ENCODE assay signal across 18 cellular contexts in the genomic region with DNA sequence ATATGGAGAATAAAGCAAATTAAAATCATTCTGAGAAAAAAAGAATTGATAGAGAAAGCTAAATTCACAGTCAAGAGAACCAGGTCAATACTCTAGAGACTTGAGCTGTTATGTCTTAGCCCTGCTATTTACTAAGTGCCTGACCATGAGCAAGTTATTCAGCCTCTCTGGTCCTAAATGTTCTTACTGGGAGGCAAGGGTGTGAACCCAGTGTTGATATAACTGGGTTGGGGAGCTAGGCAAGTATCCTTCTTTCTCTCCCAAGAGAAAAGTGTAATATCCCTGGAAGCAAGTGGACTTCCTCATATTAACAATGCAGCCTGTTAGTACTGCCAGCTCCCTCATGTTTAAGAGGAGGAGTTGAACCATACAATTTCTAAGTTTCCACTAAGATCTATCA.
A peak's percentile ranks its signal among the peaks of the same experiment; 100 is the strongest.
DNase-seq lines count a peak whose midpoint lies in the region; ATAC-seq and TF ChIP-seq lines count a peak whose summit lies in the region.
"Had no signal": no experiment of that assay in that cellular context is flagged by ENCODE, and none has a peak within 500 bp of the region (broad histone marks: within the 10 kb centered on the region; RNA-seq: fewer than 3 reads in every experiment).

No MANE protein-coding gene starts in this region.

- H3K27me3 ChIP-seq in Caco-2 (replicated peaks; ENCODE audit: control insufficient read depth, insufficient read depth, low read length): no peaks in the 10 kb centered on the region
- H3K27me3 ChIP-seq: BLaER1 treated with 17β-estradiol and CSF1 and Interleukin-3, amounts not matched to agents 10 nM and 100 nM had no signal

- POLR2A ChIA-PET in Caco-2 (lab: Charles Lee): no interaction called here

- H3K9me3 ChIP-seq in Caco-2: peaks cover 15% of the 10 kb centered on the region

- TF ChIP-seq CTCF in Caco-2 (IDR thresholded peaks at IDR 0.05; ENCODE audit: insufficient read depth in 1 of 2, low read depth in 1 of 2, low read length in 1 of 2, severe bottlenecking in 1 of 2, unreplicated experiment in 1 of 2): no peak

- H3K4me1 Mint-ChIP-seq in Caco-2 (ENCODE audit: low read depth, unreplicated experiment): peaks cover 7% of the 10 kb centered on the region
- H3K4me1 Mint-ChIP-seq: B cell had no signal

- no peaks in the 10 kb centered on the region for H3K36me3 ChIP-seq in Caco-2 (ENCODE audit: control insufficient read depth, insufficient read depth, low read length)
- H3K36me3 ChIP-seq: BLaER1 treated with 17β-estradiol and CSF1 and Interleukin-3, amounts not matched to agents 10 nM and 100 nM had no signal

- peaks cover 23% of the 10 kb centered on the region for H3K9me3 Mint-ChIP-seq in Caco-2 (ENCODE audit: unreplicated experiment)

- peak; percentile 38 for ATAC-seq in Right ventricle myocardium superior (ENCODE audit: poor library complexity)
- peak; percentile 90 for ATAC-seq in sciatic nerve
- ATAC-seq: A549; CD8-positive, alpha-beta T cell had no signal

- H3K36me3 Mint-ChIP-seq in Caco-2 (ENCODE audit: insufficient read depth, unreplicated experiment): no peaks in the 10 kb centered on the region

- no peaks in the 10 kb centered on the region for H3K27me3 Mint-ChIP-seq in Caco-2 (ENCODE audit: insufficient read depth, unreplicated experiment)
- H3K27me3 Mint-ChIP-seq: B cell had no signal

- H3K4me3 Mint-ChIP-seq in Caco-2 (ENCODE audit: unreplicated experiment): no peak overlapping the region
- H3K4me3 Mint-ChIP-seq: B cell; CD4-positive, alpha-beta T cell; CD8-positive, alpha-beta T cell had no signal

- H3K4me1 ChIP-seq in Caco-2: peaks cover 12% of the 10 kb centered on the region
- H3K4me1 ChIP-seq: A549; BLaER1 treated with 17β-estradiol and CSF1 and Interleukin-3, amounts not matched to agents 10 nM and 100 nM had no signal

- no TSS peak for BruUV-seq in Caco-2 (replicated peaks; lab: Mats Ljungman, UMichigan)

- H3K27ac Mint-ChIP-seq in Caco-2 (ENCODE audit: unreplicated experiment): no peak overlapping the region
- H3K27ac Mint-ChIP-seq: B cell; CD4-positive, alpha-beta T cell; CD8-positive, alpha-beta T cell had no signal

- H3K4me3 ChIP-seq in Caco-2 (ENCODE audit: low read depth, low read length): no peak overlapping the region
- H3K4me3 ChIP-seq: A549; BLaER1 treated with 17β-estradiol and CSF1 and Interleukin-3, amounts not matched to agents 10 nM and 100 nM had no signal

- DNase-seq in DMS 273 (lab: John Stamatoyannopoulos, UW; ENCODE audit: unreplicated experiment) (peak; percentile 3), DMS 273 treated with DMSO at 0.1 percent for 48 hours (lab: John Stamatoyannopoulos, UW) (no peak), Right ventricle myocardium superior (no peak), cardiac septum (ENCODE audit: low spot score) (no peak), G401 (ENCODE audit: low spot score) (peak; percentile 9), sciatic nerve (ENCODE audit: low spot score) (no peak), Caco-2 (no peak)
- DNase-seq: AML-193; CD4-positive, alpha-beta T cell; CD8-positive, alpha-beta T cell; DMS53; DMS79; DND-41; EL; GF-D8 had no signal

- intact Hi-C loops in Right ventricle myocardium superior (cut with DNase I) (no loop called here), cardiac septum (cut with DNase I) (no loop called here), sciatic nerve (cut with DNase I) (no loop called here), Caco-2 (cut with micrococcal nuclease; ENCODE audit: unreplicated experiment) (no loop called here)

- CTCF ChIA-PET in Caco-2 (lab: Charles Lee): no interaction called here

- in situ Hi-C loops in G401 (cut with HindIII; ENCODE audit: low sequenced_read_pairs): no loop called here

Comparison
In these comparisons a context has a peak if more than half of its experiments do, and no peak if none do; other contexts are left out.
1. DNase-seq: peak in DMS 273 (single experiment) and G401 (single experiment); none in DMS 273 treated with DMSO at 0.1 percent for 48 hours (single experiment), Right ventricle myocardium superior (single experiment), cardiac septum (single experiment), sciatic nerve (single experiment) and Caco-2 (0 of 2).